27 cellular contexts compared by ENCODE assay signal in the genomic region with DNA sequence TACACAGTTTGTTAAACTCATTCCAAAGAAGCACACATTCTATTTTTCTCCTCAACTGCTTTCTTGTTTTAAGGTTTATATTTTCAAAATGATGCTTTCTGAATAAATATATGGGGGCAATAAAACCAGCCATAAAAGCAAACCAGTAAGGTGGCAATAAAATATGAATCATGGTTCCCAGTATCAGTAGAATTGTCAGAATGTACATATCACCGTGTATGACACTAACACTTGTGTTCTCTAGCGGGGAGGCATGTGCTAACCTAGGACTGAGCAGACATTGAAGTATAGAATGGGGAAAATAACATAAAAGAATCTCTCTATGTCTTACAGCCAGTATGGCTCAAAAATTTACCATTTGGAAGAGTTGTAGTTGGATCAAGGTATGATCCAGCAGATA.
"Had no signal": no experiment of that assay in that cellular context is flagged by ENCODE, and none has a peak within 500 bp of the region (broad histone marks: within the 10 kb centered on the region; RNA-seq: fewer than 3 reads in every experiment).

No MANE protein-coding gene starts in this region.

- H3K4me2 ChIP-seq: neural progenitor cell, smooth muscle cell had no signal

- H3K36me3 ChIP-seq: neural progenitor cell, ovary, right lobe of liver, sigmoid colon, spleen, suprapubic skin, tibial artery, transverse colon, upper lobe of right lung, uterus had no signal

- ATAC-seq: natural killer cell; psoas muscle; right cardiac atrium; right lobe of liver; stimulated activated memory B cell treated with anti-CD40 and anti-IgM and Interleukin-4, amounts not matched to agents 10 μg/mL and 1 μg/mL and 100 μg/mL, for 72 hours; stimulated activated naive CD8-positive, alpha-beta T cell treated with anti-CD3 and anti-CD28 coated beads, Interleukin-15, amount 100 ng/mL, for 72 hours; stimulated activated naive CD8-positive, alpha-beta T cell treated with anti-CD3 and anti-CD28 coated beads, Interleukin-15, Interleukin-2, amounts not matched to agents 100 U/mL and 50 U/mL, for 24 hours; upper lobe of right lung had no signal

- H3K4me1 ChIP-seq: neural progenitor cell, parathyroid adenoma, psoas muscle, right lobe of liver, sigmoid colon, spleen, suprapubic skin, testis, tibial artery, transverse colon, upper lobe of right lung, uterus had no signal

- H3K27ac ChIP-seq: neural progenitor cell, ovary, parathyroid adenoma, psoas muscle, right lobe of liver, sigmoid colon, spleen, suprapubic skin, testis, tibial artery, transverse colon, upper lobe of right lung, uterus had no signal

- H2AFZ ChIP-seq: neural progenitor cell, parathyroid adenoma had no signal

- H3K9me3 ChIP-seq: ovary, psoas muscle, right lobe of liver, sigmoid colon, spleen, suprapubic skin, testis, tibial artery, transverse colon, upper lobe of right lung, uterus had no signal

- H3K79me2 ChIP-seq: parathyroid adenoma had no signal

- DNase-seq: natural killer cell; occipital lobe; ovary; psoas muscle; right cardiac atrium; right lobe of liver; sigmoid colon; spleen; stimulated activated CD4-positive, alpha-beta T cell treated with anti-CD3 and anti-CD28 coated beads, Interleukin-12 subunit alpha, Interleukin-12 subunit beta, amount 100 ng/mL, for 4 hours; stimulated activated CD4-positive, alpha-beta T cell treated with anti-CD3 and anti-CD28 coated beads, Interleukin-1b, Interleukin-23, amount 100 ng/mL, for 48 hours; stimulated activated CD4-positive, alpha-beta T cell treated with anti-CD3 and anti-CD28 coated beads, Interleukin-4, amount 100 ng/mL, for 1 hour; stimulated activated CD4-positive, alpha-beta T cell treated with anti-CD3 and anti-CD28 coated beads, Interleukin-4, amount 100 ng/mL, for 4 hours; stimulated activated CD8-positive, alpha-beta memory T cell treated with anti-CD3 and anti-CD28 coated beads, Interleukin-4, amount 100 ng/mL, for 48 hours; stimulated activated naive CD4-positive, alpha-beta T cell; stimulated activated naive CD8-positive, alpha-beta T cell treated with anti-CD3 and anti-CD28 coated beads, Interleukin-15, amount 100 ng/mL, for 72 hours; stimulated activated naive CD8-positive, alpha-beta T cell treated with anti-CD3 and anti-CD28 coated beads, Interleukin-15, Interleukin-2, amounts not matched to agents 100 U/mL and 50 U/mL, for 24 hours; substantia nigra; testis; tibial artery; transverse colon; upper lobe of right lung; uterus had no signal

- H3K27me3 ChIP-seq: neural progenitor cell, ovary, right lobe of liver, sigmoid colon, spleen, suprapubic skin, testis, tibial artery, transverse colon, upper lobe of right lung, uterus had no signal

- H3K4me3 ChIP-seq: neural progenitor cell, ovary, psoas muscle, right lobe of liver, sigmoid colon, smooth muscle cell, spleen, suprapubic skin, tibial artery, transverse colon, upper lobe of right lung, uterus had no signal
